ENCODE assay signal across 1 cellular context in genomic region chr14:105527381-105528196, GRCh38.
TF ChIP-seq lines count a peak whose summit lies in the region.

No MANE protein-coding gene starts in this region.

TF ChIP-seq in HepG2, 621 proteins besides CTCF, POLR2A, EP300 and RAD21 (continued from another document):
- no peak for TF ChIP-seq ZNF646 (CRISPR knock-in tag; IDR thresholded peaks at IDR 0.05)
- TF ChIP-seq ZXDC (CRISPR knock-in tag; IDR thresholded peaks at IDR 0.05) = 0 out of 2 replicates have a peak, but pooled peaks have one; percentile 31
- no peak for TF ChIP-seq ZNF678 (CRISPR knock-in tag; IDR thresholded peaks at IDR 0.05)
- no peak for TF ChIP-seq BHLHE40 (IDR thresholded peaks at IDR 0.05; ENCODE audit: low read length)
- TF ChIP-seq ZSCAN29 (CRISPR knock-in tag; conservative IDR thresholded peaks at IDR 0.05) = no peak
